Comparison of ENCODE assay signal across 1 cellular context in genomic region chr1:32239790-32240139, GRCh38.
TF ChIP-seq lines count a peak whose summit lies in the region.

No MANE protein-coding gene starts in this region.

TF ChIP-seq in endothelial cell of umbilical vein, 7 proteins besides CTCF, POLR2A, EP300 and RAD21 (continued from another document):
- TF ChIP-seq, protein P1, sequence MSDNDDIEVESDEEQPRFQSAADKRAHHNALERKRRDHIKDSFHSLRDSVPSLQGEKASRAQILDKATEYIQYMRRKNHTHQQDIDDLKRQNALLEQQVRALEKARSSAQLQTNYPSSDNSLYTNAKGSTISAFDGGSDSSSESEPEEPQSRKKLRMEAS (IDR thresholded peaks at IDR 0.05; ENCODE audit: insufficient read depth, insufficient read length), result no peak
- TF ChIP-seq FOS (IDR thresholded peaks at IDR 0.05; ENCODE audit: borderline replicate concordance, insufficient read depth, low read length), result no peak
- no peak for TF ChIP-seq JUN (IDR thresholded peaks at IDR 0.05; ENCODE audit: borderline replicate concordance, insufficient read depth, insufficient read length, low read depth)
- no peak for TF ChIP-seq GATA2 (IDR thresholded peaks at IDR 0.05; ENCODE audit: insufficient read depth, insufficient read length, low read depth, low read length)
- TF ChIP-seq EZH2 (IDR thresholded peaks at IDR 0.05; ENCODE audit: borderline replicate concordance, low read depth, low read length, severe bottlenecking), result no peak
- TF ChIP-seq MYC (IDR thresholded peaks at IDR 0.05; ENCODE audit: low read depth, low read length), result no peak
TF ChIP-seq in endothelial cell of umbilical vein: peak in this region for 0.
